Comparison of ENCODE assay signal across 9 cellular contexts in genomic region chr18:37565138-37565984, GRCh38. TPM values are rescaled to one million over a fixed set of nuclear protein-coding genes. Genes with fewer than 3 reads are reported as not detected.
DNase-seq lines count a peak whose midpoint lies in the region; ATAC-seq and TF ChIP-seq lines count a peak whose summit lies in the region.
"Had no signal": no experiment of that assay in that cellular context is flagged by ENCODE, and none has a peak within 500 bp of the region (broad histone marks: within the 10 kb centered on the region; RNA-seq: fewer than 3 reads in every experiment).

Gene CELF4 (minus strand): TSS chr18:37565798.

- H3K27me3 ChIP-seq in RWPE2 (ENCODE audit: insufficient read depth, poor library complexity, severe bottlenecking) = peaks cover 96% of the 10 kb centered on the region
- peaks cover 25% of the 10 kb centered on the region for H3K27me3 ChIP-seq in fibroblast of lung (ENCODE audit: control insufficient read depth, insufficient read depth, low read length)
- H3K27me3 ChIP-seq in neural progenitor cell = peaks cover 98% of the 10 kb centered on the region

- H3K9me3 ChIP-seq in RWPE2 (ENCODE audit: severe bottlenecking) (no peaks in the 10 kb centered on the region), fibroblast of lung (ENCODE audit: control insufficient read depth, insufficient read depth, low read depth, low read length) (no peaks in the 10 kb centered on the region), neural progenitor cell (ENCODE audit: low read depth) (no peaks in the 10 kb centered on the region)

- H3K27me3 Mint-ChIP-seq in activated naive CD4-positive, alpha-beta T cell treated with anti-CD3 and anti-CD28 coated beads, Interleukin-2, amount 50 U/mL, for 24 hours = peaks cover 58% of the 10 kb centered on the region
- H3K27me3 Mint-ChIP-seq in neural progenitor cell (ENCODE audit: insufficient read depth, low read depth) = peaks cover 58% of the 10 kb centered on the region

- H3K27ac Mint-ChIP-seq in activated naive CD4-positive, alpha-beta T cell treated with anti-CD3 and anti-CD28 coated beads, Interleukin-2, amount 50 U/mL, for 24 hours = no peak within 1 kb of the TSS
- H3K27ac Mint-ChIP-seq in neural progenitor cell = no peak within 1 kb of the TSS

- peak within 1 kb of the TSS; percentile 71 for H3K4me3 Mint-ChIP-seq in activated naive CD4-positive, alpha-beta T cell treated with anti-CD3 and anti-CD28 coated beads, Interleukin-2, amount 50 U/mL, for 24 hours
- peak within 1 kb of the TSS; percentile 92 for H3K4me3 Mint-ChIP-seq in neural progenitor cell

- ATAC-seq in RWPE2 (ENCODE audit: low read depth) = peak; percentile 43; the same call in 2 of the 3 replicates
- no peak for ATAC-seq in HG02759 (IDR thresholded peaks at IDR 0.05; ENCODE audit: unreplicated experiment)
- no peak for ATAC-seq in HG03097 (IDR thresholded peaks at IDR 0.05; ENCODE audit: low FRiP score, unreplicated experiment)

- H3K4me1 Mint-ChIP-seq in activated naive CD4-positive, alpha-beta T cell treated with anti-CD3 and anti-CD28 coated beads, Interleukin-2, amount 50 U/mL, for 24 hours = peaks cover 20% of the 10 kb centered on the region
- peaks cover 12% of the 10 kb centered on the region for H3K4me1 Mint-ChIP-seq in neural progenitor cell

- H3K9ac ChIP-seq in fibroblast of lung (ENCODE audit: insufficient read depth, low read length) (no peak within 1 kb of the TSS), neural progenitor cell (no peak within 1 kb of the TSS)

- TF ChIP-seq CTCF in RWPE2 (IDR thresholded peaks at IDR 0.05; ENCODE audit: poor library complexity, severe bottlenecking) (no peak), fibroblast of lung (conservative IDR thresholded peaks at IDR 0.05 in 1 of 2, IDR thresholded peaks at IDR 0.05 in 1 of 2; ENCODE audit: low read depth in 1 of 2, low read length in 2 of 2) (no peak), neural progenitor cell (IDR thresholded peaks at IDR 0.05) (no peak)

- no peaks in the 10 kb centered on the region for H3F3A ChIP-seq in neural progenitor cell (ENCODE audit: low read depth)

- H3K4me2 ChIP-seq in fibroblast of lung (ENCODE audit: extremely low read depth, insufficient read depth, low read length) (peak within 1 kb of the TSS; percentile 25), neural progenitor cell (peak within 1 kb of the TSS; percentile 95)

- H3K4me3 ChIP-seq in RWPE2 (ENCODE audit: severe bottlenecking) (peak within 1 kb of the TSS; percentile 18), fibroblast of lung (replicated peaks in 1 of 4; ENCODE audit: control extremely low read depth in 1 of 4, insufficient read depth in 1 of 4, low read depth in 3 of 4, low read length in 4 of 4) (peak within 1 kb of the TSS in 2 of 4 experiments; percentile 60 to 66), neural progenitor cell (peak within 1 kb of the TSS; percentile 81)

- H3K36me3 Mint-ChIP-seq in activated naive CD4-positive, alpha-beta T cell treated with anti-CD3 and anti-CD28 coated beads, Interleukin-2, amount 50 U/mL, for 24 hours = no peaks in the 10 kb centered on the region
- H3K36me3 Mint-ChIP-seq in neural progenitor cell = no peaks in the 10 kb centered on the region

- H2AFZ ChIP-seq in fibroblast of lung (ENCODE audit: low read length) = no peak within 1 kb of the TSS
- H2AFZ ChIP-seq in neural progenitor cell (replicated peaks) = peak within 1 kb of the TSS; percentile 82

- no peaks in the 10 kb centered on the region for H3K9me3 Mint-ChIP-seq in activated naive CD4-positive, alpha-beta T cell treated with anti-CD3 and anti-CD28 coated beads, Interleukin-2, amount 50 U/mL, for 24 hours
- H3K9me3 Mint-ChIP-seq in neural progenitor cell = peaks cover 3% of the 10 kb centered on the region

- H3K4me1 ChIP-seq in RWPE2 (ENCODE audit: insufficient read depth, poor library complexity, severe bottlenecking) (no peaks in the 10 kb centered on the region), fibroblast of lung (ENCODE audit: control insufficient read depth, extremely low read depth, insufficient read depth, low read length) (no peaks in the 10 kb centered on the region), neural progenitor cell (peaks cover 3% of the 10 kb centered on the region)

- H4K20me1 ChIP-seq in fibroblast of lung (ENCODE audit: control insufficient read depth, extremely low read depth, insufficient read depth, low read length) (no peaks in the 10 kb centered on the region), neural progenitor cell (ENCODE audit: low read depth) (peaks cover 17% of the 10 kb centered on the region)

- H3K27ac ChIP-seq in RWPE2 (ENCODE audit: poor library complexity, severe bottlenecking) (no peak within 1 kb of the TSS), fibroblast of lung (ENCODE audit: insufficient read depth, low read length) (no peak within 1 kb of the TSS), neural progenitor cell (no peak within 1 kb of the TSS)

- no peaks in the 10 kb centered on the region for H3K79me2 ChIP-seq in fibroblast of lung (ENCODE audit: control insufficient read depth, insufficient read depth, low read length)
- no peaks in the 10 kb centered on the region for H3K79me2 ChIP-seq in neural progenitor cell (ENCODE audit: low read depth)

- H3K36me3 ChIP-seq in RWPE2 (ENCODE audit: low read depth) (no peaks in the 10 kb centered on the region), fibroblast of lung (ENCODE audit: control insufficient read depth, insufficient read depth, low read length) (no peaks in the 10 kb centered on the region), neural progenitor cell (no peaks in the 10 kb centered on the region)

- no peak for DNase-seq in activated naive CD4-positive, alpha-beta T cell treated with anti-CD3 and anti-CD28 coated beads, Interleukin-2, amount 50 U/mL, for 16 hours
- no peak for DNase-seq in RWPE2 (ENCODE audit: low spot score)
- DNase-seq in fibroblast of lung (ENCODE audit: low read depth in 2 of 2) = peak in 1 of 2 donors; percentile 11
- peak; percentile 51 for DNase-seq in neural progenitor cell (ENCODE audit: low spot score)
- DNase-seq in effector CD4-positive, alpha-beta T cell = no peak

RNA-seq across cellular contexts. Expression of gene CELF4, which starts in this region (rescaled TPM):
- total RNA-seq in fibroblast of lung (0.17 TPM in 1 of 2 replicates, not detected in the other), neural progenitor cell (ENCODE audit: low replicate concordance) (0.50 and 1.8 TPM in 2 replicates)
- polyA plus RNA-seq in fibroblast of lung = not detected in 2 replicates
- not detected in 2 replicates for polyA plus RNA-seq in fibroblast of lung (2012)
- polyA minus RNA-seq in fibroblast of lung (ENCODE audit: low replicate concordance) = not detected in 2 replicates
- total RNA-seq: subcutaneous adipose tissue had no signal
